21 cellular contexts compared by ENCODE assay signal in the genomic region with DNA sequence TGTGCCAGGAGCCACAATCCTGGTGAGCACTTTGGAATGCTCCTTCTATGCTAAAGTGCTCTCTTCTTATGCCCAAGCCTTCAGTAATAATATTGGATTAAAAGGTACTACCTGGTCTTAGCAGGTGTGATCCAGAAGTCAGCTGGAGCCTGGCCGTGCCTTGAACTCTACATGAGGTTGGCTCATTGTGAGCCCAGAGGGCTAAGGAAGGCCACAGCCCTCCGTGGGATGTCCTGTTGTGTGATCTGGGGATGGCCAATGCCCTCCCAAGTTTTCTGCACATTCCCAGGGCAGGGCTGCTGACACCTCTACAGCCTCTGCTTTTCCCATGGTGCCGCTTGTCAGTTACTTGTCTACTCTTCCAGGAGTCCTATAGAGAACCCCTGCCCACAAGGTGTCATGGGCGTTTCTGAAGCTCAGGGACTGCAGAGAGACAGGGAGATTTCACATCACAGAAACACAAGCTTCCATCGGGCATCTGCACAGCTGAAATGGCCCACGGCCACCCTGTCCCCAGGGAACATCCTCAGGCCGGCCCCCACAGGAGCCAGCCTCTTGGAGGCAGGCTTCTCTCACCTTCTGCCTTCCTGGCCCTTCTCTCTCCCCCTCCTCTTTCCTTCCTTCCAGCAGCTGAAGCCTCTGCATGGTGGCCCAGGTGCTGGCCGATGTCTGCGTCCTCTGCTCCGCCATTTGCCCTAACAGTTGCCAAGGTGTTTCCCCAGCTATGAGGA. TPM values are rescaled to one million over a fixed set of nuclear protein-coding genes. Genes with fewer than 3 reads are reported as not detected.
DNase-seq lines count a peak whose midpoint lies in the region; ATAC-seq, FAIRE-seq and TF ChIP-seq lines count a peak whose summit lies in the region.
"Had no signal": no experiment of that assay in that cellular context is flagged by ENCODE, and none has a peak within 500 bp of the region (broad histone marks: within the 10 kb centered on the region; RNA-seq: fewer than 3 reads in every experiment).

No MANE protein-coding gene starts in this region.

- H4K12ac ChIP-seq in trophoblast cell (ENCODE audit: low read depth, low read length) = no peak overlapping the region

- no peak for TF ChIP-seq POLR2A in GM12891 (IDR thresholded peaks at IDR 0.05; ENCODE audit: low read depth, low read length)

- H3K27ac ChIP-seq in trophoblast cell (ENCODE audit: low read depth, low read length) (no peak overlapping the region), kidney (ENCODE audit: low read depth in 2 of 2, low read length in 2 of 2) (no peak overlapping the region)
- H3K27ac ChIP-seq: 22Rv1, A549 had no signal

- H2BK5ac ChIP-seq in trophoblast cell (ENCODE audit: low read depth, low read length, poor library complexity) = no peak overlapping the region

- no peak overlapping the region for H3K14ac ChIP-seq in trophoblast cell (ENCODE audit: low read length)

- peak; percentile 53 for DNase-seq in activated CD8-positive, alpha-beta memory T cell treated with anti-CD3 and anti-CD28 coated beads for 24 hours
- no peak for DNase-seq in activated CD8-positive, alpha-beta memory T cell treated with anti-CD3 and anti-CD28 coated beads, Interleukin-2, amount 50 U/mL, for 48 hours
- DNase-seq in GM12891 (ENCODE audit: insufficient read length, low spot score) (no peak), trophoblast cell (no peak), amniotic stem cell (lab: John Stamatoyannopoulos, UW) (no peak), kidney (no peak)
- DNase-seq: AML-193; CD8-positive, alpha-beta T cell; DMS 273 treated with DMSO at 0.1 percent for 48 hours; DMS53; DND-41; EL; GOT3; H9; IMR-90 had no signal

- no peaks in the 10 kb centered on the region for H3K79me2 ChIP-seq in trophoblast cell (ENCODE audit: control insufficient read depth, insufficient read depth, low read length, poor library complexity)

- intact Hi-C loops in kidney (cut with DNase I) = no loop called here

- H3K36me3 Mint-ChIP-seq in activated T-helper 17 cell treated with anti-CD3 and anti-CD28 coated beads, Interleukin-2, amount 50 U/mL, for 72 hours (ENCODE audit: low read depth) = peaks cover 19% of the 10 kb centered on the region
- H3K36me3 Mint-ChIP-seq: CD8-positive, alpha-beta T cell had no signal

- no peak for TF ChIP-seq CTCF in kidney (IDR thresholded peaks at IDR 0.05; ENCODE audit: borderline replicate concordance, extremely low read depth, insufficient read depth)

- no peak overlapping the region for H2BK12ac ChIP-seq in trophoblast cell (ENCODE audit: low read length)

- H2AK5ac ChIP-seq in trophoblast cell (ENCODE audit: low read length) = no peak overlapping the region

- H3K4me3 ChIP-seq in trophoblast cell (ENCODE audit: low read depth, low read length) (no peak overlapping the region), kidney (ENCODE audit: low read length in 2 of 2) (no peak overlapping the region)
- H3K4me3 ChIP-seq: A549 had no signal

- no peaks in the 10 kb centered on the region for H3K27me3 ChIP-seq in trophoblast cell (ENCODE audit: insufficient read depth, low read length)

- no peak overlapping the region for H3K18ac ChIP-seq in trophoblast cell (ENCODE audit: low read length)

- H3K23ac ChIP-seq in trophoblast cell (ENCODE audit: low read length) = no peak overlapping the region

- H2AFZ ChIP-seq in trophoblast cell (ENCODE audit: insufficient read depth, low read length, poor library complexity) = no peak overlapping the region

- H3K4me1 Mint-ChIP-seq in activated T-helper 17 cell treated with anti-CD3 and anti-CD28 coated beads, Interleukin-2, amount 50 U/mL, for 72 hours = peaks cover 37% of the 10 kb centered on the region

- H3K4me2 ChIP-seq in trophoblast cell (ENCODE audit: low read length) = no peak overlapping the region
- H3K4me2 ChIP-seq: A549 had no signal

- no peak for ATAC-seq in activated T-helper 17 cell treated with anti-CD3 and anti-CD28 coated beads, Interleukin-2, amount 50 U/mL, for 72 hours (replicated peaks)
- ATAC-seq: A549; CD8-positive, alpha-beta T cell had no signal

- peak overlapping the region; percentile 60 for H3K4me3 Mint-ChIP-seq in activated T-helper 17 cell treated with anti-CD3 and anti-CD28 coated beads, Interleukin-2, amount 50 U/mL, for 72 hours
- H3K4me3 Mint-ChIP-seq: CD8-positive, alpha-beta T cell; H9 had no signal

- H3K9me3 Mint-ChIP-seq in activated T-helper 17 cell treated with anti-CD3 and anti-CD28 coated beads, Interleukin-2, amount 50 U/mL, for 72 hours = no peaks in the 10 kb centered on the region
- H3K9me3 Mint-ChIP-seq: CD8-positive, alpha-beta T cell had no signal

- H4K91ac ChIP-seq in trophoblast cell (ENCODE audit: low read depth, low read length) = peak overlapping the region; percentile 22

- no peak overlapping the region for H3K27ac Mint-ChIP-seq in activated T-helper 17 cell treated with anti-CD3 and anti-CD28 coated beads, Interleukin-2, amount 50 U/mL, for 72 hours
- H3K27ac Mint-ChIP-seq: CD8-positive, alpha-beta T cell; H9 had no signal

- H3K9me3 ChIP-seq in trophoblast cell (ENCODE audit: insufficient read depth, low read depth, low read length) (peaks cover 5% of the 10 kb centered on the region), kidney (ENCODE audit: control insufficient read depth in 1 of 2, low read length in 2 of 2) (no peaks in the 10 kb centered on the region)
- H3K9me3 ChIP-seq: A549 had no signal

- H4K8ac ChIP-seq in trophoblast cell (ENCODE audit: low read depth, low read length) = no peak overlapping the region

- H3K27me3 Mint-ChIP-seq in activated T-helper 17 cell treated with anti-CD3 and anti-CD28 coated beads, Interleukin-2, amount 50 U/mL, for 72 hours = peaks cover 7% of the 10 kb centered on the region

- no peak overlapping the region for H3K4ac ChIP-seq in trophoblast cell (ENCODE audit: low read depth, low read length)

- no peak overlapping the region for H2BK120ac ChIP-seq in trophoblast cell (ENCODE audit: insufficient read depth, low read length, poor library complexity)

- WGBS in trophoblast cell (ENCODE audit: extremely low coverage, insufficient coverage, insufficient read length) = no CpG with 5 or more reads among the region's 10 CpGs

- H3K79me1 ChIP-seq in trophoblast cell (ENCODE audit: low read length) = peaks cover 4% of the 10 kb centered on the region

- H3K4me1 ChIP-seq in trophoblast cell (ENCODE audit: control insufficient read depth in 1 of 2, insufficient read depth in 2 of 2, low read length in 2 of 2) (peaks cover 10 to 17% of the 10 kb centered on the region in 2 experiments), kidney (ENCODE audit: control insufficient read depth in 1 of 2, insufficient read depth in 1 of 2, low read depth in 1 of 2, low read length in 2 of 2) (no peaks in the 10 kb centered on the region)
- H3K4me1 ChIP-seq: A549 had no signal

- H3K36me3 ChIP-seq in trophoblast cell (ENCODE audit: control insufficient read depth in 1 of 2, insufficient read depth in 2 of 2, low read length in 2 of 2) (no peaks in the 10 kb centered on the region), kidney (ENCODE audit: control insufficient read depth in 1 of 2, insufficient read depth in 2 of 2, low read length in 2 of 2) (no peaks in the 10 kb centered on the region)

- FAIRE-seq in GM12891 (lab: Jason Lieb, UNC) = peak; percentile 33
- FAIRE-seq in kidney (lab: Jason Lieb, UNC) = no peak
- FAIRE-seq: A549, HTR-8/SVneo had no signal

- H3K9ac ChIP-seq in trophoblast cell (ENCODE audit: low read length) (no peak overlapping the region), kidney (ENCODE audit: low read length in 2 of 2) (no peak overlapping the region)

TF ChIP-seq in GM12891, 5 proteins besides CTCF, POLR2A, EP300 and RAD21:
- TF ChIP-seq PAX5 (IDR thresholded peaks at IDR 0.05; ENCODE audit: insufficient read depth, low read length, severe bottlenecking) (no peak), POU2F2 (IDR thresholded peaks at IDR 0.05; ENCODE audit: low read depth, low read length) (no peak), TAF1 (IDR thresholded peaks at IDR 0.05; ENCODE audit: low read depth, low read length) (no peak), SPI1 (IDR thresholded peaks at IDR 0.05; ENCODE audit: low read depth, low read length) (no peak), POLR2AphosphoS5 (IDR thresholded peaks at IDR 0.05; ENCODE audit: low read depth, low read length) (0 out of 2 replicates have a peak, but pooled peaks have one; percentile 22)

RNA-seq across cellular contexts. Expression of gene GPR55, which starts 27.3 kb away (rescaled TPM):
- polyA plus RNA-seq in GM12891 (2012; ENCODE audit: low read depth, missing spikeins) = 20.8 TPM
- total RNA-seq in activated T-helper 17 cell treated with anti-CD3 and anti-CD28 coated beads, Interleukin-2, amount 50 U/mL, for 72 hours = 10 to 100 TPM; 11.1 to 19.9 TPM
- polyA plus RNA-seq in trophoblast cell (2013) = 0.07 and 0.08 TPM in 2 replicates
- 0.69 TPM for total RNA-seq in kidney
- polyA plus RNA-seq in kidney (ENCODE audit: insufficient read depth, low read depth, low replicate concordance) = not detected
- total RNA-seq: G401, H9, IMR-90 had no signal
- polyA plus RNA-seq: A549, BJ had no signal

RNA-seq across cellular contexts. Expression of gene SPATA3, which starts 43.5 kb away (rescaled TPM):
- polyA plus RNA-seq in GM12891 (2012; ENCODE audit: low read depth, missing spikeins) = not detected
- total RNA-seq in activated T-helper 17 cell treated with anti-CD3 and anti-CD28 coated beads, Interleukin-2, amount 50 U/mL, for 72 hours = 1 to 10 TPM; 2.2 to 2.5 TPM
- polyA plus RNA-seq in trophoblast cell (2013) = 0.31 and 0.37 TPM in 2 replicates
- not detected for total RNA-seq in kidney
- not detected for polyA plus RNA-seq in kidney (ENCODE audit: insufficient read depth, low read depth, low replicate concordance)
- total RNA-seq: CD8-positive, alpha-beta T cell; G401; H9; IMR-90 had no signal
- polyA plus RNA-seq: A549, BJ, IMR-90 had no signal
